8 cellular contexts compared by ENCODE assay signal in the genomic region with DNA sequence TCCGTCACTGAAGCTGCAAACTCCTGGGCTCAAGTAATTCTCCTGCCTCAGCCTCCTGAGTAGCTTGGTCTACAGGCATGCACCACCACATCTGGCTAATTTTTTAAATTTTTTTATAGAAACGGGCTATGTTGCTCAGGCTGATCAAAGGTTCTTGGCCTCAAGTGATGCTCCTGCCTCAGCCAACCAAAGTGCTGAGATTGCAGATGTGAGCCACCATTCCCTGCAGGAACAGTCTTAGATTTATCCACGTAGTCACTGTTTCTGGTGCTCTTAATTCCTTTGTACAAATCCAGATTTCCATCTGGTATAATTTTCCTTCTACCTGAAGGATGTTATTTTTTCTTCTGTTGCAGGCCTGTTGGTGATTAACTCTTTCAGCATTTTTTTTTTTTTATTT.
"Had no signal": no experiment of that assay in that cellular context is flagged by ENCODE, and none has a peak within 500 bp of the region (broad histone marks: within the 10 kb centered on the region; RNA-seq: fewer than 3 reads in every experiment).

No MANE protein-coding gene starts in this region.

- ATAC-seq: GM12878 had no signal

- FAIRE-seq: G401.6, GM12878, GM12891, GM12892, GM18507, GM19239 had no signal

- DNase-seq: GDM1, GF-D8 had no signal

- H3K4me3 ChIP-seq: GM12878 had no signal
